Comparison of ENCODE assay signal across 1 cellular context in the genomic region with DNA sequence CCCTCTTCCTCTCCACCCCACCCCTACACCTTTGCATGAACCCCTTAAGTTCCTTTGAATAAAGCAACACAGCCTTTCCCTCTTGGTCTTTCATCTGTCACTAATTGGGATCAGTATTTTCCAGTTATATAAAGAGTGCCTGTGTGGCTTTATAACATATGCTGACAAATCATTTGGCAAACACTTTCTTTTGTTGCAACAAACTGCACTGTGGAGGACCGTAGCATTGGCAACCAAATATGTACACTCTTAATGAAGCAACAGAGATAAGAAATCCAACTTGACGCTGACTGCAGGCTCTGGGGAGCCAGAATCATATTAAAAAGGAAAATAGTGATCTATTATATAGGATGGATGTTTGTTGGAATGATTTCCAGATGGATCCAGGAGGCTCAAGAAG.
TF ChIP-seq lines count a peak whose summit lies in the region.

No MANE protein-coding gene starts in this region.

TF ChIP-seq in GM23338, 12 proteins besides CTCF, POLR2A, EP300 and RAD21 (continued from another document):
- TF ChIP-seq NANOG (IDR thresholded peaks at IDR 0.05; ENCODE audit: borderline replicate concordance) (no peak), STAT1 (IDR thresholded peaks at IDR 0.05; ENCODE audit: unreplicated experiment) (no peak), ZNF331 (CRISPR knock-in tag; IDR thresholded peaks at IDR 0.05; ENCODE audit: low read depth) (no peak), JUNB (IDR thresholded peaks at IDR 0.05; ENCODE audit: unreplicated experiment) (no peak), POLR2AphosphoS5 (IDR thresholded peaks at IDR 0.05; ENCODE audit: low read depth) (no peak)
- TF ChIP-seq, protein P1, sequence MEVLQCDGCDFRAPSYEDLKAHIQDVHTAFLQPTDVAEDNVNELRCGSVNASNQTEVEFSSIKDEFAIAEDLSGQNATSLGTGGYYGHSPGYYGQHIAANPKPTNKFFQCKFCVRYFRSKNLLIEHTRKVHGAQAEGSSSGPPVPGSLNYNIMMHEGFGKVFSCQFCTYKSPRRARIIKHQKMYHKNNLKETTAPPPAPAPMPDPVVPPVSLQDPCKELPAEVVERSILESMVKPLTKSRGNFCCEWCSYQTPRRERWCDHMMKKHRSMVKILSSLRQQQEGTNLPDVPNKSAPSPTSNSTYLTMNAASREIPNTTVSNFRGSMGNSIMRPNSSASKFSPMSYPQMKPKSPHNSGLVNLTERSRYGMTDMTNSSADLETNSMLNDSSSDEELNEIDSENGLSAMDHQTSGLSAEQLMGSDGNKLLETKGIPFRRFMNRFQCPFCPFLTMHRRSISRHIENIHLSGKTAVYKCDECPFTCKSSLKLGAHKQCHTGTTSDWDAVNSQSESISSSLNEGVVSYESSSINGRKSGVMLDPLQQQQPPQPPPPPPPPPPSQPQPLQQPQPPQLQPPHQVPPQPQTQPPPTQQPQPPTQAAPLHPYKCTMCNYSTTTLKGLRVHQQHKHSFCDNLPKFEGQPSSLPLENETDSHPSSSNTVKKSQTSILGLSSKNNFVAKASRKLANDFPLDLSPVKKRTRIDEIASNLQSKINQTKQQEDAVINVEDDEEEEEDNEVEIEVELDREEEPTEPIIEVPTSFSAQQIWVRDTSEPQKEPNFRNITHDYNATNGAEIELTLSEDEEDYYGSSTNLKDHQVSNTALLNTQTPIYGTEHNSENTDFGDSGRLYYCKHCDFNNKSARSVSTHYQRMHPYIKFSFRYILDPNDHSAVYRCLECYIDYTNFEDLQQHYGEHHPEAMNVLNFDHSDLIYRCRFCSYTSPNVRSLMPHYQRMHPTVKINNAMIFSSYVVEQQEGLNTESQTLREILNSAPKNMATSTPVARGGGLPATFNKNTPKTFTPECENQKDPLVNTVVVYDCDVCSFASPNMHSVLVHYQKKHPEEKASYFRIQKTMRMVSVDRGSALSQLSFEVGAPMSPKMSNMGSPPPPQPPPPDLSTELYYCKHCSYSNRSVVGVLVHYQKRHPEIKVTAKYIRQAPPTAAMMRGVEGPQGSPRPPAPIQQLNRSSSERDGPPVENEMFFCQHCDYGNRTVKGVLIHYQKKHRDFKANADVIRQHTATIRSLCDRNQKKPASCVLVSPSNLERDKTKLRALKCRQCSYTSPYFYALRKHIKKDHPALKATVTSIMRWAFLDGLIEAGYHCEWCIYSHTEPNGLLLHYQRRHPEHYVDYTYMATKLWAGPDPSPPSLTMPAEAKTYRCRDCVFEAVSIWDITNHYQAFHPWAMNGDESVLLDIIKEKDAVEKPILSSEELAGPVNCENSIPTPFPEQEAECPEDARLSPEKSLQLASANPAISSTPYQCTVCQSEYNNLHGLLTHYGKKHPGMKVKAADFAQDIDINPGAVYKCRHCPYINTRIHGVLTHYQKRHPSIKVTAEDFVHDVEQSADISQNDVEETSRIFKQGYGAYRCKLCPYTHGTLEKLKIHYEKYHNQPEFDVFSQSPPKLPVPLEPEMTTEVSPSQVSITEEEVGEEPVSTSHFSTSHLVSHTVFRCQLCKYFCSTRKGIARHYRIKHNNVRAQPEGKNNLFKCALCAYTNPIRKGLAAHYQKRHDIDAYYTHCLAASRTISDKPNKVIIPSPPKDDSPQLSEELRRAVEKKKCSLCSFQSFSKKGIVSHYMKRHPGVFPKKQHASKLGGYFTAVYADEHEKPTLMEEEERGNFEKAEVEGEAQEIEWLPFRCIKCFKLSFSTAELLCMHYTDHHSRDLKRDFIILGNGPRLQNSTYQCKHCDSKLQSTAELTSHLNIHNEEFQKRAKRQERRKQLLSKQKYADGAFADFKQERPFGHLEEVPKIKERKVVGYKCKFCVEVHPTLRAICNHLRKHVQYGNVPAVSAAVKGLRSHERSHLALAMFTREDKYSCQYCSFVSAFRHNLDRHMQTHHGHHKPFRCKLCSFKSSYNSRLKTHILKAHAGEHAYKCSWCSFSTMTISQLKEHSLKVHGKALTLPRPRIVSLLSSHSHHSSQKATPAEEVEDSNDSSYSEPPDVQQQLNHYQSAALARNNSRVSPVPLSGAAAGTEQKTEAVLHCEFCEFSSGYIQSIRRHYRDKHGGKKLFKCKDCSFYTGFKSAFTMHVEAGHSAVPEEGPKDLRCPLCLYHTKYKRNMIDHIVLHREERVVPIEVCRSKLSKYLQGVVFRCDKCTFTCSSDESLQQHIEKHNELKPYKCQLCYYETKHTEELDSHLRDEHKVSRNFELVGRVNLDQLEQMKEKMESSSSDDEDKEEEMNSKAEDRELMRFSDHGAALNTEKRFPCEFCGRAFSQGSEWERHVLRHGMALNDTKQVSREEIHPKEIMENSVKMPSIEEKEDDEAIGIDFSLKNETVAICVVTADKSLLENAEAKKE (CRISPR knock-in tag; IDR thresholded peaks at IDR 0.05), result no peak
